ENCODE assay signal across 9 cellular contexts in genomic region chr9:130405657-130406257, GRCh38. TPM values are rescaled to one million over a fixed set of nuclear protein-coding genes. Genes with fewer than 3 reads are reported as not detected.
"Had no signal": no experiment of that assay in that cellular context is flagged by ENCODE, and none has a peak within 500 bp of the region (broad histone marks: within the 10 kb centered on the region; RNA-seq: fewer than 3 reads in every experiment).

No MANE protein-coding gene starts in this region.

- DNase-seq: GM23248, H9, HCEC 1CT, HFFc6, KG1 had no signal

- H3K27ac ChIP-seq: GM23248 had no signal

- H3K4me3 ChIP-seq: GM23248 had no signal

- H3K4me1 Mint-ChIP-seq: H9, IgD-negative memory B cell had no signal

- H3K9me3 Mint-ChIP-seq: H9, HFFc6 had no signal

- H2AFZ ChIP-seq: GM23248 had no signal

- FAIRE-seq: H1, H54, HTR-8/SVneo had no signal

- H3K4me3 Mint-ChIP-seq: H9, HFFc6, IgD-negative memory B cell had no signal

- H3K36me3 Mint-ChIP-seq: IgD-negative memory B cell had no signal

- H3K9ac ChIP-seq: GM23248 had no signal

- H3K27ac Mint-ChIP-seq: H9, HFFc6, IgD-negative memory B cell had no signal

RNA-seq across cellular contexts. Expression of gene ASS1, which starts 39.0 kb away (rescaled TPM):
- polyA plus RNA-seq: IgD-negative memory B cell had no signal
